Comparison of ENCODE assay signal across 19 cellular contexts in genomic region chr17:35496470-35497290, GRCh38. TPM values are rescaled to one million over a fixed set of nuclear protein-coding genes. Genes with fewer than 3 reads are reported as not detected.
A peak's percentile ranks its signal among the peaks of the same experiment; 100 is the strongest.
DNase-seq lines count a peak whose midpoint lies in the region; ATAC-seq and TF ChIP-seq lines count a peak whose summit lies in the region.
"Had no signal": no experiment of that assay in that cellular context is flagged by ENCODE, and none has a peak within 500 bp of the region (broad histone marks: within the 10 kb centered on the region; RNA-seq: fewer than 3 reads in every experiment).

No MANE protein-coding gene starts in this region.

- no peak overlapping the region for H3K27ac ChIP-seq in CD8-positive, alpha-beta T cell (ENCODE audit: low read depth, low read length)
- H3K27ac ChIP-seq in mesendoderm (ENCODE audit: low read depth, low read length): no peak overlapping the region
- H3K27ac ChIP-seq: hepatocyte, KMS-11, parathyroid adenoma had no signal

- H2AK5ac ChIP-seq in mesendoderm (ENCODE audit: low read length): no peak overlapping the region

- H3K4me2 ChIP-seq in mesendoderm (ENCODE audit: low read length): peak overlapping the region; percentile 18
- H3K4me2 ChIP-seq: hepatocyte, KMS-11 had no signal

- no peaks in the 10 kb centered on the region for H3K9me3 ChIP-seq in CD8-positive, alpha-beta T cell (ENCODE audit: low read length)

- H3K4me3 Mint-ChIP-seq in CD14-positive monocyte: peak overlapping the region; percentile 16 to 81
- H3K4me3 Mint-ChIP-seq in CD8-positive, alpha-beta T cell: peak overlapping the region; percentile 55
- no peak overlapping the region for H3K4me3 Mint-ChIP-seq in activated T-helper 2 cell treated with anti-CD3 and anti-CD28 coated beads, Interferon-gamma antibody, Interleukin-2, Interleukin-4, amounts not matched to agents 10 μg/mL and 5 μg/mL and 100 μg/mL, durations not matched to agents 14 hours and 24 hours and 36 hours (ENCODE audit: low read depth)

- H3K9ac ChIP-seq in mesendoderm (ENCODE audit: low read length): no peak overlapping the region
- H3K9ac ChIP-seq: KMS-11, parathyroid adenoma had no signal

- DNase-seq in CD14-positive monocyte (ENCODE audit: low spot score): no peak
- DNase-seq in CD8-positive, alpha-beta T cell: no peak
- no peak for DNase-seq in activated T-helper 2 cell treated with anti-CD3 and anti-CD28 coated beads, Interferon-gamma antibody, Interleukin-2, Interleukin-4, amounts not matched to agents 10 μg/mL and 5 μg/mL and 100 μg/mL, durations not matched to agents 14 hours and 24 hours and 36 hours (ENCODE audit: low spot score)
- DNase-seq in mesendoderm: peak; percentile 61
- DNase-seq in stimulated activated CD4-positive, alpha-beta T cell treated with anti-CD3 and anti-CD28 coated beads, Interleukin-2, amount 100 ng/mL, for 48 hours: no peak
- DNase-seq in AG20443 (ENCODE audit: low spot score): no peak
- DNase-seq in stimulated activated CD4-positive, alpha-beta T cell treated with anti-CD3 and anti-CD28 coated beads, Interleukin-4, amount 100 ng/mL, for 24 hours: no peak
- DNase-seq: activated naive CD4-positive, alpha-beta T cell treated with Interleukin-2 at 50 U/mL for 16 hours; AML-193; DMS 273 treated with DMSO at 0.1 percent for 48 hours; GF-D8; NCI-H2029; NCI-H446 treated with DMSO at 0.1 percent for 48 hours had no signal

- no peak overlapping the region for H2BK5ac ChIP-seq in mesendoderm (ENCODE audit: low read length)

- intact Hi-C loops in CD14-positive monocyte (cut with micrococcal nuclease): loop anchor here in 1 of 2 donors (10.0 kb wide), 1 partner anchor 1438 kb away; the partner anchor contains the start of gene LHX1
- intact Hi-C loops in CD8-positive, alpha-beta T cell (cut with DNase I, micrococcal nuclease): no loop called here
- intact Hi-C loops in activated T-helper 2 cell treated with anti-CD3 and anti-CD28 coated beads, Interferon-gamma antibody, Interleukin-2, Interleukin-4, amounts not matched to agents 10 μg/mL and 5 μg/mL and 100 μg/mL, durations not matched to agents 14 hours and 24 hours and 36 hours (cut with micrococcal nuclease): no loop called here

- H3K23ac ChIP-seq in mesendoderm (ENCODE audit: low read length): no peak overlapping the region

- no peak overlapping the region for H2BK120ac ChIP-seq in mesendoderm (ENCODE audit: low read depth, low read length)

- no peaks in the 10 kb centered on the region for H3K79me2 ChIP-seq in mesendoderm (ENCODE audit: control insufficient read depth, insufficient read depth, low read length)
- H3K79me2 ChIP-seq: hepatocyte, parathyroid adenoma had no signal

- peaks cover 4% of the 10 kb centered on the region for H3K36me3 ChIP-seq in CD8-positive, alpha-beta T cell (ENCODE audit: insufficient read depth, low read length)
- no peaks in the 10 kb centered on the region for H3K36me3 ChIP-seq in mesendoderm (ENCODE audit: control insufficient read depth, insufficient read depth, low read length)

- no peak for ATAC-seq in CD8-positive, alpha-beta T cell
- ATAC-seq: activated CD4-positive, CD25-positive, alpha-beta regulatory T cell treated with anti-CD3 and anti-CD28 coated beads, Interleukin-2, amount 50 U/mL, for 24 hours; GM12878; left lobe of liver had no signal

- H3K18ac ChIP-seq in mesendoderm (ENCODE audit: low read length): no peak overlapping the region

- H3K4me1 ChIP-seq in CD8-positive, alpha-beta T cell (ENCODE audit: insufficient read depth, low read length): peaks cover 52% of the 10 kb centered on the region
- no peaks in the 10 kb centered on the region for H3K4me1 ChIP-seq in mesendoderm (ENCODE audit: control insufficient read depth, low read depth, low read length)
- H3K4me1 ChIP-seq: parathyroid adenoma had no signal

- H4K5ac ChIP-seq in mesendoderm (ENCODE audit: low read length): no peak overlapping the region

- H3K56ac ChIP-seq in mesendoderm (ENCODE audit: low read length): no peak overlapping the region

- H3K27me3 ChIP-seq in CD8-positive, alpha-beta T cell (ENCODE audit: insufficient read depth, low read length): no peaks in the 10 kb centered on the region
- peaks cover 53% of the 10 kb centered on the region for H3K27me3 ChIP-seq in mesendoderm (ENCODE audit: insufficient read depth, low read length, poor library complexity)

- CTCF ChIA-PET in CD8-positive, alpha-beta T cell (lab: Charles Lee): interaction anchor here (1.1 kb wide), 1 partner anchor 42 kb away, joined by 3 read pairs; no protein-coding TSS in a partner anchor

- no peak overlapping the region for H4K8ac ChIP-seq in mesendoderm (ENCODE audit: low read depth, low read length)

- H3K36me3 Mint-ChIP-seq in CD14-positive monocyte: peaks cover 12 to 28% of the 10 kb centered on the region in 2 donors
- H3K36me3 Mint-ChIP-seq in CD8-positive, alpha-beta T cell: peaks cover 68% of the 10 kb centered on the region
- H3K36me3 Mint-ChIP-seq in activated T-helper 2 cell treated with anti-CD3 and anti-CD28 coated beads, Interferon-gamma antibody, Interleukin-2, Interleukin-4, amounts not matched to agents 10 μg/mL and 5 μg/mL and 100 μg/mL, durations not matched to agents 14 hours and 24 hours and 36 hours (ENCODE audit: low read depth): peaks cover 71% of the 10 kb centered on the region

- POLR2A ChIA-PET in CD8-positive, alpha-beta T cell (lab: Charles Lee): no interaction called here

- H3K79me1 ChIP-seq in mesendoderm (ENCODE audit: low read length): no peaks in the 10 kb centered on the region

- H3K27ac Mint-ChIP-seq in CD14-positive monocyte: no peak overlapping the region
- H3K27ac Mint-ChIP-seq in CD8-positive, alpha-beta T cell: peak overlapping the region; percentile 76
- peak overlapping the region; percentile 69 for H3K27ac Mint-ChIP-seq in activated T-helper 2 cell treated with anti-CD3 and anti-CD28 coated beads, Interferon-gamma antibody, Interleukin-2, Interleukin-4, amounts not matched to agents 10 μg/mL and 5 μg/mL and 100 μg/mL, durations not matched to agents 14 hours and 24 hours and 36 hours

- H3K4ac ChIP-seq in mesendoderm (ENCODE audit: low read depth, low read length): no peak overlapping the region

- no peak overlapping the region for H3K4me3 ChIP-seq in CD8-positive, alpha-beta T cell (ENCODE audit: low read depth, low read length)
- H3K4me3 ChIP-seq in mesendoderm (ENCODE audit: low read length): no peak overlapping the region
- H3K4me3 ChIP-seq: GM12878, hepatocyte had no signal

- H3K4me1 Mint-ChIP-seq in CD14-positive monocyte: peaks cover 30% of the 10 kb centered on the region
- H3K4me1 Mint-ChIP-seq in CD8-positive, alpha-beta T cell (ENCODE audit: low read depth): peaks cover 83% of the 10 kb centered on the region
- H3K4me1 Mint-ChIP-seq in activated T-helper 2 cell treated with anti-CD3 and anti-CD28 coated beads, Interferon-gamma antibody, Interleukin-2, Interleukin-4, amounts not matched to agents 10 μg/mL and 5 μg/mL and 100 μg/mL, durations not matched to agents 14 hours and 24 hours and 36 hours (ENCODE audit: low read depth): peaks cover 47% of the 10 kb centered on the region

- WGBS in mesendoderm (ENCODE audit: extremely low coverage, insufficient coverage, low lambda C conversion rate): no CpG with 5 or more reads among the region's 29 CpGs

- H2BK15ac ChIP-seq in mesendoderm (replicated peaks; ENCODE audit: low read depth): no peak overlapping the region

- no peak for TF ChIP-seq CTCF in CD14-positive monocyte (IDR thresholded peaks at IDR 0.05)
- TF ChIP-seq CTCF in CD8-positive, alpha-beta T cell (IDR thresholded peaks at IDR 0.05): no peak

- H3K27me3 Mint-ChIP-seq in CD14-positive monocyte (ENCODE audit: low read depth in 3 of 3): peaks cover 79 to 94% (median 89%) of the 10 kb centered on the region in 3 donors
- no peaks in the 10 kb centered on the region for H3K27me3 Mint-ChIP-seq in CD8-positive, alpha-beta T cell (ENCODE audit: low read depth)
- H3K27me3 Mint-ChIP-seq in activated T-helper 2 cell treated with anti-CD3 and anti-CD28 coated beads, Interferon-gamma antibody, Interleukin-2, Interleukin-4, amounts not matched to agents 10 μg/mL and 5 μg/mL and 100 μg/mL, durations not matched to agents 14 hours and 24 hours and 36 hours (ENCODE audit: low read depth): no peaks in the 10 kb centered on the region

- peaks cover 5 to 53% (median 24%) of the 10 kb centered on the region in 7 donors for H3K9me3 Mint-ChIP-seq in CD14-positive monocyte
- H3K9me3 Mint-ChIP-seq in CD8-positive, alpha-beta T cell: peaks cover 3% of the 10 kb centered on the region
- no peaks in the 10 kb centered on the region for H3K9me3 Mint-ChIP-seq in activated T-helper 2 cell treated with anti-CD3 and anti-CD28 coated beads, Interferon-gamma antibody, Interleukin-2, Interleukin-4, amounts not matched to agents 10 μg/mL and 5 μg/mL and 100 μg/mL, durations not matched to agents 14 hours and 24 hours and 36 hours

RNA-seq across cellular contexts. Expression of gene SLFN12L, which starts 40.8 kb away (rescaled TPM):
- under 1 TPM; 0.14 to 0.25 TPM for polyA plus RNA-seq in CD14-positive monocyte
- total RNA-seq in CD8-positive, alpha-beta T cell: 10 to 100 TPM; 39.8 to 41.4 TPM
- 37.8 and 41.9 TPM in 2 replicates for total RNA-seq in activated T-helper 2 cell treated with anti-CD3 and anti-CD28 coated beads, Interferon-gamma antibody, Interleukin-2, Interleukin-4, amounts not matched to agents 10 μg/mL and 5 μg/mL and 100 μg/mL, durations not matched to agents 14 hours and 24 hours and 36 hours
- polyA plus RNA-seq in mesendoderm (2013, experiment 1 of 2): not detected
- not detected for polyA plus RNA-seq in mesendoderm (2013, experiment 2 of 2)
- polyA plus RNA-seq: hepatocyte had no signal

RNA-seq across cellular contexts. Expression of gene SLFN13, which starts 48.1 kb away (rescaled TPM):
- 1 to 10 TPM; 1.8 to 3.0 TPM for polyA plus RNA-seq in CD14-positive monocyte
- 10 to 100 TPM; 16.1 to 17.3 TPM for total RNA-seq in CD8-positive, alpha-beta T cell
- total RNA-seq in activated T-helper 2 cell treated with anti-CD3 and anti-CD28 coated beads, Interferon-gamma antibody, Interleukin-2, Interleukin-4, amounts not matched to agents 10 μg/mL and 5 μg/mL and 100 μg/mL, durations not matched to agents 14 hours and 24 hours and 36 hours: 41.9 and 42.6 TPM in 2 replicates
- 7.7 TPM for polyA plus RNA-seq in mesendoderm (2013, experiment 1 of 2)
- polyA plus RNA-seq in mesendoderm (2013, experiment 2 of 2): 8.0 TPM

Comparison
In these comparisons a context has a peak if more than half of its experiments do, and no peak if none do; other contexts are left out.
1. H3K27ac Mint-ChIP-seq: peak in CD8-positive, alpha-beta T cell (single experiment) and activated T-helper 2 cell treated with anti-CD3 and anti-CD28 coated beads, Interferon-gamma antibody, Interleukin-2, Interleukin-4, amounts not matched to agents 10 μg/mL and 5 μg/mL and 100 μg/mL, durations not matched to agents 14 hours and 24 hours and 36 hours (single experiment); none in CD14-positive monocyte (0 of 7).